ENCODE assay signal across 12 cellular contexts in the genomic region with DNA sequence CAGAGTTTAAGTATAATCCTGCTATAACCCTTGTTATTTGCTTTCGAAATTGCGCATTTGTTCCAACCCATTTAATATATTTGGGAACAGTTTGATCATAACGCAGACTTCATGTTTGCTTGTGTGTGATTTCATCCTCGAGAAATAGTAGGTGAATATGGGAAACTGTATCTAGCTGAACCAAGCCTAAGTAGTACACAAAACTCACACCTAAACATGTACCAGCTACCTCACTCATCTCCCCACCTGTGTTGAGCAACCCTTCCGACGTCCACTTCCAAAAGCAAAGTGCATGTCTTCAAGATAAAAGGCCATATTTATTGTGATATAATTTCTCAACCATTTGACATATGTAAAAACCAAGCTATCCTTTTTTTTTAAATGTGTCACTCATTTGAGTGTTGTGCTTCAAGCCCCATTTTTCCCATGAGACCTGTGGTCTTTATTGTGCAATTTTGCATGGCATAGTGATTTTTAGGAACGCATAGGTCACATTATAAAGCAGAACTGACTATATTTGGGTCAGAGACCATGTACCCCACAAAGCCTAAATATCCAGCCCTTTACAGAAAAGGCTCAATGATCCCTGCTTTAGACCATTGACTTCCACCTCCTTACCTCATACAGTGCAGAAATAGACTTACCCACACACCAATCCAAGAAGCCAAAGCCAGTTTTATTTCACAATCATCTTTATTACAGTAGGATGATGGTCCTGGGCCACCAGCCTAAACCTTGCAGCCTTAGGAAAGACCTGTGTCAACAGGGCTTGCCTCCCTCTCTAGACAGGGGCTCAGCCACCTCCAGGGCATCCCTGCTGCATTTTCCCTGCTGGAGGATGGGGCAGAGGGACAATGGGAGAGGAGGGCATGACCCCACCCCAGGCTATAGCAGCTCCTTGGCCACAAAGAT. TPM values are rescaled to one million over a fixed set of nuclear protein-coding genes. Genes with fewer than 3 reads are reported as not detected.
A peak's percentile ranks its signal among the peaks of the same experiment; 100 is the strongest.
DNase-seq lines count a peak whose midpoint lies in the region; ATAC-seq, FAIRE-seq and TF ChIP-seq lines count a peak whose summit lies in the region.
"Had no signal": no experiment of that assay in that cellular context is flagged by ENCODE, and none has a peak within 500 bp of the region (broad histone marks: within the 10 kb centered on the region; RNA-seq: fewer than 3 reads in every experiment).

No MANE protein-coding gene starts in this region.

- no peaks in the 10 kb centered on the region for H3K27me3 Mint-ChIP-seq in CD8-positive, alpha-beta memory T cell
- H3K27me3 Mint-ChIP-seq in activated T-helper 2 cell treated with anti-CD3 and anti-CD28 coated beads, Interferon-gamma antibody, Interleukin-2, Interleukin-4, amounts not matched to agents 10 μg/mL and 5 μg/mL and 100 μg/mL, durations not matched to agents 14 hours and 24 hours and 36 hours (ENCODE audit: low read depth), result no peaks in the 10 kb centered on the region
- no peaks in the 10 kb centered on the region for H3K27me3 Mint-ChIP-seq in natural killer cell (ENCODE audit: low read depth in 2 of 2)

- H3K36me3 Mint-ChIP-seq in CD8-positive, alpha-beta memory T cell, result peaks cover 9 to 70% (median 15%) of the 10 kb centered on the region in 3 donors
- H3K36me3 Mint-ChIP-seq in activated T-helper 2 cell treated with anti-CD3 and anti-CD28 coated beads, Interferon-gamma antibody, Interleukin-2, Interleukin-4, amounts not matched to agents 10 μg/mL and 5 μg/mL and 100 μg/mL, durations not matched to agents 14 hours and 24 hours and 36 hours (ENCODE audit: low read depth), result peaks cover 87% of the 10 kb centered on the region
- peaks cover 7% of the 10 kb centered on the region for H3K36me3 Mint-ChIP-seq in natural killer cell

- H3K4me3 Mint-ChIP-seq in CD8-positive, alpha-beta memory T cell, result peak overlapping the region in 5 of 7 donors; percentile 18 to 88 (median 34)
- no peak overlapping the region for H3K4me3 Mint-ChIP-seq in activated T-helper 2 cell treated with anti-CD3 and anti-CD28 coated beads, Interferon-gamma antibody, Interleukin-2, Interleukin-4, amounts not matched to agents 10 μg/mL and 5 μg/mL and 100 μg/mL, durations not matched to agents 14 hours and 24 hours and 36 hours (ENCODE audit: low read depth)
- H3K4me3 Mint-ChIP-seq in natural killer cell, result peak overlapping the region; percentile 97

- peaks cover 60% of the 10 kb centered on the region for H3K79me2 ChIP-seq in Loucy (ENCODE audit: insufficient read depth, low read length)

- intact Hi-C loops in activated T-helper 2 cell treated with anti-CD3 and anti-CD28 coated beads, Interferon-gamma antibody, Interleukin-2, Interleukin-4, amounts not matched to agents 10 μg/mL and 5 μg/mL and 100 μg/mL, durations not matched to agents 14 hours and 24 hours and 36 hours (cut with micrococcal nuclease), result no loop called here
- intact Hi-C loops in natural killer cell (cut with micrococcal nuclease), result loop anchor here (5.0 kb wide), 2 partner anchors 38 to 202 kb away; no protein-coding TSS in a partner anchor

- H3K9me3 ChIP-seq in CD8-positive, alpha-beta memory T cell (ENCODE audit: low read length), result no peaks in the 10 kb centered on the region
- no peaks in the 10 kb centered on the region for H3K9me3 ChIP-seq in Loucy (ENCODE audit: insufficient read depth, low read depth, low read length)
- H3K9me3 ChIP-seq: tibial artery had no signal

- H3K9ac ChIP-seq in Loucy (ENCODE audit: low read depth, low read length, poor library complexity, severe bottlenecking), result peak overlapping the region; percentile 70

- POLR2A ChIA-PET in CD8-positive, alpha-beta memory T cell (lab: Charles Lee), result interaction anchor here (0.6 to 5.0 kb wide), 2 partner anchors 13 to 142 kb away, joined by 3 to 24 read pairs; a partner anchor contains a TSS

- H3K4me1 ChIP-seq in CD8-positive, alpha-beta memory T cell (ENCODE audit: insufficient read depth, low read length), result peaks cover 51% of the 10 kb centered on the region
- H3K4me1 ChIP-seq in Loucy (ENCODE audit: insufficient read depth, low read length, poor library complexity, severe bottlenecking), result peaks cover 48% of the 10 kb centered on the region

- no peak for DNase-seq in CD8-positive, alpha-beta memory T cell
- DNase-seq in activated T-helper 2 cell treated with anti-CD3 and anti-CD28 coated beads, Interferon-gamma antibody, Interleukin-2, Interleukin-4, amounts not matched to agents 10 μg/mL and 5 μg/mL and 100 μg/mL, durations not matched to agents 14 hours and 24 hours and 36 hours (ENCODE audit: low spot score), result no peak
- no peak for DNase-seq in natural killer cell
- DNase-seq in GM19239 (ENCODE audit: insufficient read length, low spot score), result no peak
- DNase-seq: central memory CD4-positive, alpha-beta T cell; IMR-90; NCI-H2227 treated with DMSO at 0.1 percent for 48 hours; tibial artery had no signal

- H3K9me2 ChIP-seq in Loucy (replicated peaks; ENCODE audit: low read depth, low read length), result no peaks in the 10 kb centered on the region

- peaks cover 51% of the 10 kb centered on the region for H4K20me1 ChIP-seq in Loucy (ENCODE audit: insufficient read depth, low read length, poor library complexity, severe bottlenecking)

- peaks cover 24% of the 10 kb centered on the region; the same call in 1 of the 2 replicates for H3F3A ChIP-seq in Loucy (ENCODE audit: low read depth)

- no peaks in the 10 kb centered on the region for H3K27me3 ChIP-seq in CD8-positive, alpha-beta memory T cell (ENCODE audit: insufficient read depth, low read length, poor library complexity, severe bottlenecking)
- H3K27me3 ChIP-seq in Loucy (ENCODE audit: insufficient read depth, low read length, poor library complexity, severe bottlenecking), result no peaks in the 10 kb centered on the region
- H3K27me3 ChIP-seq: tibial artery had no signal

- CTCF ChIA-PET in CD8-positive, alpha-beta memory T cell (lab: Charles Lee), result interaction anchor here (1.7 to 11.8 kb wide), 7 partner anchors 10 to 148 kb away, joined by 4 to 167 read pairs (median 8); a partner anchor contains a TSS

- H3K9me3 Mint-ChIP-seq in CD8-positive, alpha-beta memory T cell, result no peaks in the 10 kb centered on the region
- no peaks in the 10 kb centered on the region for H3K9me3 Mint-ChIP-seq in activated T-helper 2 cell treated with anti-CD3 and anti-CD28 coated beads, Interferon-gamma antibody, Interleukin-2, Interleukin-4, amounts not matched to agents 10 μg/mL and 5 μg/mL and 100 μg/mL, durations not matched to agents 14 hours and 24 hours and 36 hours
- H3K9me3 Mint-ChIP-seq in natural killer cell, result no peaks in the 10 kb centered on the region

- H3K4me1 Mint-ChIP-seq in CD8-positive, alpha-beta memory T cell, result peaks cover 61 to 71% (median 66%) of the 10 kb centered on the region in 3 donors
- H3K4me1 Mint-ChIP-seq in activated T-helper 2 cell treated with anti-CD3 and anti-CD28 coated beads, Interferon-gamma antibody, Interleukin-2, Interleukin-4, amounts not matched to agents 10 μg/mL and 5 μg/mL and 100 μg/mL, durations not matched to agents 14 hours and 24 hours and 36 hours (ENCODE audit: low read depth), result peaks cover 59% of the 10 kb centered on the region
- H3K4me1 Mint-ChIP-seq in natural killer cell, result peaks cover 76 to 80% of the 10 kb centered on the region in 2 donors

- FAIRE-seq in GM19239 (lab: Jason Lieb, UNC), result no peak

- ATAC-seq in natural killer cell, result no peak
- no peak for ATAC-seq in HG03097 (IDR thresholded peaks at IDR 0.05; ENCODE audit: low FRiP score, unreplicated experiment)
- ATAC-seq in GM18870 (IDR thresholded peaks at IDR 0.05; ENCODE audit: unreplicated experiment), result no peak

- peak overlapping the region; percentile 98 for H3K4me2 ChIP-seq in Loucy (ENCODE audit: low read depth, low read length, poor library complexity, severe bottlenecking)

- H2AFZ ChIP-seq in Loucy (ENCODE audit: low read length), result no peak overlapping the region

- no peak overlapping the region for H3K27ac ChIP-seq in CD8-positive, alpha-beta memory T cell (ENCODE audit: low read depth, low read length)
- H3K27ac ChIP-seq: tibial artery had no signal

- no peak overlapping the region for H3K4me3 ChIP-seq in CD8-positive, alpha-beta memory T cell (ENCODE audit: low read length)
- H3K4me3 ChIP-seq in Loucy (ENCODE audit: low read length, poor library complexity, severe bottlenecking), result peak overlapping the region; percentile 83
- H3K4me3 ChIP-seq: tibial artery had no signal

- H3K36me3 ChIP-seq in CD8-positive, alpha-beta memory T cell (ENCODE audit: insufficient read depth, low read length), result peaks cover 72% of the 10 kb centered on the region
- peaks cover 75% of the 10 kb centered on the region for H3K36me3 ChIP-seq in Loucy (ENCODE audit: insufficient read depth, low read length)

- TF ChIP-seq CTCF in Loucy (conservative IDR thresholded peaks at IDR 0.05; ENCODE audit: low read length), result no peak
- TF ChIP-seq CTCF in natural killer cell (IDR thresholded peaks at IDR 0.05), result no peak

- H3K27ac Mint-ChIP-seq in CD8-positive, alpha-beta memory T cell, result peak overlapping the region; percentile 25 to 81 (median 64)
- peak overlapping the region; percentile 18 for H3K27ac Mint-ChIP-seq in activated T-helper 2 cell treated with anti-CD3 and anti-CD28 coated beads, Interferon-gamma antibody, Interleukin-2, Interleukin-4, amounts not matched to agents 10 μg/mL and 5 μg/mL and 100 μg/mL, durations not matched to agents 14 hours and 24 hours and 36 hours
- peak overlapping the region; percentile 88 to 95 for H3K27ac Mint-ChIP-seq in natural killer cell
- H3K27ac Mint-ChIP-seq: progenitor cell of endocrine pancreas had no signal

RNA-seq across cellular contexts. Expression of a gene that starts 7.1 kb away (rescaled TPM):
- total RNA-seq in CD8-positive, alpha-beta memory T cell, result 100 to 1,000 TPM; 283 to 287 TPM
- polyA plus RNA-seq in CD8-positive, alpha-beta memory T cell, result 648 TPM
- total RNA-seq in activated T-helper 2 cell treated with anti-CD3 and anti-CD28 coated beads, Interferon-gamma antibody, Interleukin-2, Interleukin-4, amounts not matched to agents 10 μg/mL and 5 μg/mL and 100 μg/mL, durations not matched to agents 14 hours and 24 hours and 36 hours, result 207 and 217 TPM in 2 replicates
- total RNA-seq in natural killer cell, result 100 to 1,000 TPM; 409 to 438 (median 438) TPM

RNA-seq across cellular contexts. Expression of a gene that starts 13.2 kb away (rescaled TPM):
- 10 to 100 TPM; 80.5 to 84.4 TPM for total RNA-seq in CD8-positive, alpha-beta memory T cell
- polyA plus RNA-seq in CD8-positive, alpha-beta memory T cell, result 5.9 TPM
- 58.2 and 60.5 TPM in 2 replicates for total RNA-seq in activated T-helper 2 cell treated with anti-CD3 and anti-CD28 coated beads, Interferon-gamma antibody, Interleukin-2, Interleukin-4, amounts not matched to agents 10 μg/mL and 5 μg/mL and 100 μg/mL, durations not matched to agents 14 hours and 24 hours and 36 hours
- 10 to 100 TPM in 1 of 3 donors, 1 to 10 TPM in 2; 5.4 to 11.6 (median 5.7) TPM for total RNA-seq in natural killer cell

RNA-seq across cellular contexts. Expression of a gene that starts 13.6 kb away (rescaled TPM):
- 10 to 100 TPM; 18.1 to 21.1 TPM for total RNA-seq in CD8-positive, alpha-beta memory T cell
- polyA plus RNA-seq in CD8-positive, alpha-beta memory T cell, result 5.3 TPM
- 23.7 and 24.3 TPM in 2 replicates for total RNA-seq in activated T-helper 2 cell treated with anti-CD3 and anti-CD28 coated beads, Interferon-gamma antibody, Interleukin-2, Interleukin-4, amounts not matched to agents 10 μg/mL and 5 μg/mL and 100 μg/mL, durations not matched to agents 14 hours and 24 hours and 36 hours
- total RNA-seq in natural killer cell, result 10 to 100 TPM in 2 of 3 donors, 1 to 10 TPM in 1; 6.4 to 15.2 (median 15.0) TPM

RNA-seq across cellular contexts. Expression of a gene that starts 39.4 kb away (rescaled TPM):
- 1 to 10 TPM; 5.0 to 5.2 TPM for total RNA-seq in CD8-positive, alpha-beta memory T cell
- polyA plus RNA-seq in CD8-positive, alpha-beta memory T cell, result 0.59 TPM
- total RNA-seq in activated T-helper 2 cell treated with anti-CD3 and anti-CD28 coated beads, Interferon-gamma antibody, Interleukin-2, Interleukin-4, amounts not matched to agents 10 μg/mL and 5 μg/mL and 100 μg/mL, durations not matched to agents 14 hours and 24 hours and 36 hours, result 6.1 and 6.4 TPM in 2 replicates
- total RNA-seq in natural killer cell, result 10 to 100 TPM in 2 of 3 donors, 1 to 10 TPM in 1; 6.4 to 15.1 (median 11.5) TPM

Comparison
In these comparisons a context has a peak if more than half of its experiments do, and no peak if none do; other contexts are left out.
1. H3K27ac Mint-ChIP-seq: peak in every context shown above with its lines; median percentile 92 in natural killer cell; 64 in CD8-positive, alpha-beta memory T cell; 18 in activated T-helper 2 cell treated with anti-CD3 and anti-CD28 coated beads, Interferon-gamma antibody, Interleukin-2, Interleukin-4, amounts not matched to agents 10 μg/mL and 5 μg/mL and 100 μg/mL, durations not matched to agents 14 hours and 24 hours and 36 hours.